ENCODE assay signal across 3 cellular contexts in the genomic region with DNA sequence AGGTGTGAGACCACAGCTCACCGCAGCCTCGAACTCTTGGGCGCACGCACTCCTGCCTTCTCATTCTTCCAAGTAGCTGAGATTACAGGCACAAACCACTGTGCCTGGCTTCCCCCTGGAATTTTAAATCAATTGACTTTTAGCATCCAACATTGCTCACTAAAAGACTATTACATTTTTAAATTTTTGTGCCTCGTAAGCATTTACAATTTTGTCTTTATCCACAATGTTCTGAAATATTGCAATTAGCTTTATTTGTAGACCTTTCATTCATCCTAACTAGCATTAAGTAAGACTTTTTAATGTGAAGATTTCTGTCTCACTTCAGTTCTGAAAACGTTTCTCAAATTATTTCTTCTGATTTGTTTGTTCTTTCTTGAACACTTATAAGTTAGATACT.
TF ChIP-seq lines count a peak whose summit lies in the region.

No MANE protein-coding gene starts in this region.

TF ChIP-seq in A549, 52 proteins besides CTCF, POLR2A, EP300 and RAD21:
- TF ChIP-seq MAFK (IDR thresholded peaks at IDR 0.05; ENCODE audit: partially characterized antibody) (peak; percentile 30), HOXB5 (CRISPR knock-in tag; IDR thresholded peaks at IDR 0.05) (no peak)

TF ChIP-seq in HCT116, 20 proteins besides CTCF, POLR2A, EP300 and RAD21:
- no peak for TF ChIP-seq SIN3A (IDR thresholded peaks at IDR 0.05; ENCODE audit: low read depth)
- no peak for TF ChIP-seq ZFX (IDR thresholded peaks at IDR 0.05)
- no peak for TF ChIP-seq SP1 (IDR thresholded peaks at IDR 0.05; ENCODE audit: low read depth)
- TF ChIP-seq CBX3 (IDR thresholded peaks at IDR 0.05; ENCODE audit: low read depth) = no peak
- no peak for TF ChIP-seq SRF (IDR thresholded peaks at IDR 0.05; ENCODE audit: low read depth)
- no peak for TF ChIP-seq ZNF274 (IDR thresholded peaks at IDR 0.05; ENCODE audit: low read depth, low read length)
- no peak for TF ChIP-seq EZH2phosphoT487 (IDR thresholded peaks at IDR 0.05; ENCODE audit: borderline replicate concordance)
- TF ChIP-seq EZH2 (IDR thresholded peaks at IDR 0.05) = no peak
- no peak for TF ChIP-seq TCF7L2 (IDR thresholded peaks at IDR 0.05; ENCODE audit: borderline replicate concordance, extremely low read depth, insufficient read depth, insufficient read length)
TF ChIP-seq in HCT116: peak in this region for 0.

TF ChIP-seq in K562, 482 proteins besides CTCF, POLR2A, EP300 and RAD21:
- no peak for TF ChIP-seq ZBTB26 (CRISPR knock-in tag; IDR thresholded peaks at IDR 0.05)
- TF ChIP-seq ZBTB8A (IDR thresholded peaks at IDR 0.05; ENCODE audit: partially characterized antibody) = no peak
- TF ChIP-seq ZNF316 (IDR thresholded peaks at IDR 0.05) = peak; percentile 71; the same call in 1 of the 2 replicates
- no peak for TF ChIP-seq DLX4 (CRISPR knock-in tag; IDR thresholded peaks at IDR 0.05)
- TF ChIP-seq FOXM1 (IDR thresholded peaks at IDR 0.05; ENCODE audit: low read depth) = no peak
- TF ChIP-seq FOXM1 (CRISPR knock-in tag; IDR thresholded peaks at IDR 0.05; ENCODE audit: low read depth) = no peak
- TF ChIP-seq ZNF586 (CRISPR knock-in tag; conservative IDR thresholded peaks at IDR 0.05) = no peak
- no peak for TF ChIP-seq POLR3A (IDR thresholded peaks at IDR 0.05; ENCODE audit: borderline replicate concordance, extremely low read depth, insufficient read depth, insufficient read length)
- TF ChIP-seq ZBTB33 (CRISPR knock-in tag; IDR thresholded peaks at IDR 0.05) = no peak
